In the genomic region with DNA sequence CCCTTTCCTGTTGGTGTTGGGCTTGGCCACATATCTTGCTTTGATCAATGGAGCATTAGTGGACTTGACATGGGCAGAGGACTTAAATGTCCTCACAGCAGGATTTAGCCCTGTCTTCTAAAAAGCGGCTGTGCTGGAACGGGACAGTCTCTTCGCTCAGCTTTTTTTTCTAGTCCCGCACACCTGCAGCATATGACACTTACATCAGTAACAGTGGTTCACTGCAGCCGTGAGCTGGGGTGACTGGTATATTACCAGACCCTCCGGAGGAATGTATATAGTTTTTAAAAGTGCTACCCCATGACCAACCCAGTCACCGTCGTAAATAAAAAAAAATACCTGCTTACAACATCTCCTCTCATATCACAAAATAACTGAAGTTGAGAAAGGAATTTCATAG, we compare ENCODE assay signal across 20 cellular contexts.
A peak's percentile ranks its signal among the peaks of the same experiment; 100 is the strongest.
DNase-seq lines count a peak whose midpoint lies in the region; ATAC-seq and TF ChIP-seq lines count a peak whose summit lies in the region.
"Had no signal": no experiment of that assay in that cellular context is flagged by ENCODE, and none has a peak within 500 bp of the region (broad histone marks: within the 10 kb centered on the region; RNA-seq: fewer than 3 reads in every experiment).

No MANE protein-coding gene starts in this region.

- H4K20me1 ChIP-seq in fibroblast of lung (ENCODE audit: control insufficient read depth, extremely low read depth, insufficient read depth, low read length): no peaks in the 10 kb centered on the region
- H4K20me1 ChIP-seq: BLaER1 had no signal

- H3K4me3 Mint-ChIP-seq in activated CD8-positive, alpha-beta T cell treated with anti-CD3 and anti-CD28 coated beads, Interleukin-2, amount 10 ng/mL, durations not matched to agents 7 days and 5 days: no peak overlapping the region
- no peak overlapping the region for H3K4me3 Mint-ChIP-seq in activated CD8-positive, alpha-beta T cell treated with anti-CD3 and anti-CD28 coated beads for 36 hours
- peak overlapping the region; percentile 41 for H3K4me3 Mint-ChIP-seq in nephron progenitor cell
- H3K4me3 Mint-ChIP-seq: B cell; CD14-positive monocyte; CD4-positive, alpha-beta T cell; CD8-positive, alpha-beta memory T cell; HFFc6 had no signal

- H3K4me2 ChIP-seq in fibroblast of lung (ENCODE audit: extremely low read depth, insufficient read depth, low read length): no peak overlapping the region
- H3K4me2 ChIP-seq: BLaER1 had no signal

- H2AFZ ChIP-seq in fibroblast of lung (ENCODE audit: low read length): no peak overlapping the region

- H3K4me3 ChIP-seq in fibroblast of lung (replicated peaks in 1 of 4; ENCODE audit: control extremely low read depth in 1 of 4, insufficient read depth in 1 of 4, low read depth in 3 of 4, low read length in 4 of 4): no peak overlapping the region
- H3K4me3 ChIP-seq: BLaER1, HAP-1 had no signal

- no peaks in the 10 kb centered on the region for H3K27me3 ChIP-seq in fibroblast of lung (ENCODE audit: control insufficient read depth, insufficient read depth, low read length)
- H3K27me3 ChIP-seq: BLaER1 had no signal

- H3K9me3 ChIP-seq in fibroblast of lung (ENCODE audit: control insufficient read depth, insufficient read depth, low read depth, low read length): no peaks in the 10 kb centered on the region
- H3K9me3 ChIP-seq: BLaER1, HAP-1 had no signal

- no peak for ATAC-seq in activated CD8-positive, alpha-beta T cell treated with anti-CD3 and anti-CD28 coated beads, Interleukin-2, amount 10 ng/mL, durations not matched to agents 7 days and 5 days
- ATAC-seq in activated CD8-positive, alpha-beta T cell treated with anti-CD3 and anti-CD28 coated beads for 36 hours: no peak
- ATAC-seq in GM21360 (IDR thresholded peaks at IDR 0.05; ENCODE audit: unreplicated experiment): no peak
- ATAC-seq in HG03097 (IDR thresholded peaks at IDR 0.05; ENCODE audit: low FRiP score, unreplicated experiment): no peak
- ATAC-seq in sciatic nerve: no peak

- no peaks in the 10 kb centered on the region for H3K36me3 ChIP-seq in fibroblast of lung (ENCODE audit: control insufficient read depth, insufficient read depth, low read length)
- H3K36me3 ChIP-seq: BLaER1, HAP-1 had no signal

- no peaks in the 10 kb centered on the region for H3K27me3 Mint-ChIP-seq in activated CD8-positive, alpha-beta T cell treated with anti-CD3 and anti-CD28 coated beads, Interleukin-2, amount 10 ng/mL, durations not matched to agents 7 days and 5 days (ENCODE audit: low read depth)
- no peaks in the 10 kb centered on the region for H3K27me3 Mint-ChIP-seq in activated CD8-positive, alpha-beta T cell treated with anti-CD3 and anti-CD28 coated beads for 36 hours
- no peaks in the 10 kb centered on the region for H3K27me3 Mint-ChIP-seq in nephron progenitor cell (ENCODE audit: low read depth, poor library complexity)
- H3K27me3 Mint-ChIP-seq: B cell; CD4-positive, alpha-beta T cell; CD8-positive, alpha-beta memory T cell had no signal

- no peak overlapping the region for H3K27ac Mint-ChIP-seq in activated CD8-positive, alpha-beta T cell treated with anti-CD3 and anti-CD28 coated beads, Interleukin-2, amount 10 ng/mL, durations not matched to agents 7 days and 5 days
- H3K27ac Mint-ChIP-seq in activated CD8-positive, alpha-beta T cell treated with anti-CD3 and anti-CD28 coated beads for 36 hours: no peak overlapping the region
- peak overlapping the region; percentile 83 for H3K27ac Mint-ChIP-seq in nephron progenitor cell
- H3K27ac Mint-ChIP-seq: B cell; CD4-positive, alpha-beta T cell; CD8-positive, alpha-beta memory T cell; HFFc6 had no signal

- H3K27ac ChIP-seq in fibroblast of lung (ENCODE audit: insufficient read depth, low read length): no peak overlapping the region
- H3K27ac ChIP-seq: 22Rv1, BLaER1 had no signal

- H3K9me3 Mint-ChIP-seq in activated CD8-positive, alpha-beta T cell treated with anti-CD3 and anti-CD28 coated beads, Interleukin-2, amount 10 ng/mL, durations not matched to agents 7 days and 5 days (ENCODE audit: insufficient read depth): no peaks in the 10 kb centered on the region
- H3K9me3 Mint-ChIP-seq in activated CD8-positive, alpha-beta T cell treated with anti-CD3 and anti-CD28 coated beads for 36 hours: no peaks in the 10 kb centered on the region
- peaks cover 5% of the 10 kb centered on the region for H3K9me3 Mint-ChIP-seq in nephron progenitor cell
- H3K9me3 Mint-ChIP-seq: CD4-positive, alpha-beta T cell; CD8-positive, alpha-beta memory T cell; HFFc6 had no signal

- CTCF ChIA-PET in activated CD8-positive, alpha-beta T cell treated with anti-CD3 and anti-CD28 coated beads, Interleukin-2, amount 10 ng/mL, durations not matched to agents 7 days and 5 days (lab: Charles Lee): no interaction called here
- CTCF ChIA-PET in activated CD8-positive, alpha-beta T cell treated with anti-CD3 and anti-CD28 coated beads for 36 hours (lab: Charles Lee): no interaction called here

- H3K4me1 Mint-ChIP-seq in activated CD8-positive, alpha-beta T cell treated with anti-CD3 and anti-CD28 coated beads, Interleukin-2, amount 10 ng/mL, durations not matched to agents 7 days and 5 days (ENCODE audit: low read depth): peaks cover 4% of the 10 kb centered on the region
- H3K4me1 Mint-ChIP-seq in activated CD8-positive, alpha-beta T cell treated with anti-CD3 and anti-CD28 coated beads for 36 hours (ENCODE audit: low read depth): peaks cover 2% of the 10 kb centered on the region
- peaks cover 58% of the 10 kb centered on the region for H3K4me1 Mint-ChIP-seq in nephron progenitor cell
- H3K4me1 Mint-ChIP-seq: B cell; CD8-positive, alpha-beta memory T cell had no signal

- H3K79me2 ChIP-seq in fibroblast of lung (ENCODE audit: control insufficient read depth, insufficient read depth, low read length): no peaks in the 10 kb centered on the region

- peak; percentile 1 for DNase-seq in activated CD8-positive, alpha-beta T cell treated with anti-CD3 and anti-CD28 coated beads, Interleukin-2, amount 10 ng/mL, durations not matched to agents 7 days and 5 days
- no peak for DNase-seq in activated CD8-positive, alpha-beta T cell treated with anti-CD3 and anti-CD28 coated beads for 36 hours
- no peak for DNase-seq in fibroblast of lung (ENCODE audit: low read depth in 2 of 2)
- DNase-seq in nephron progenitor cell: peak; percentile 10
- no peak for DNase-seq in sciatic nerve (ENCODE audit: low spot score)
- DNase-seq: CD4-positive, alpha-beta T cell; CD8-positive, alpha-beta memory T cell; DMS 273 treated with DMSO at 0.1 percent for 48 hours; DMS79; EL; GF-D8; GOT3; HFFc6 had no signal

- peaks cover 5% of the 10 kb centered on the region for H3K36me3 Mint-ChIP-seq in activated CD8-positive, alpha-beta T cell treated with anti-CD3 and anti-CD28 coated beads, Interleukin-2, amount 10 ng/mL, durations not matched to agents 7 days and 5 days (ENCODE audit: low read depth)
- no peaks in the 10 kb centered on the region for H3K36me3 Mint-ChIP-seq in activated CD8-positive, alpha-beta T cell treated with anti-CD3 and anti-CD28 coated beads for 36 hours (ENCODE audit: low read depth)
- peaks cover 6% of the 10 kb centered on the region for H3K36me3 Mint-ChIP-seq in nephron progenitor cell (ENCODE audit: low read depth)

- peak overlapping the region; percentile 1 for H3K9ac ChIP-seq in fibroblast of lung (ENCODE audit: insufficient read depth, low read length)
- H3K9ac ChIP-seq: BLaER1 had no signal

- intact Hi-C loops in activated CD8-positive, alpha-beta T cell treated with anti-CD3 and anti-CD28 coated beads for 36 hours (cut with micrococcal nuclease): no loop called here
- intact Hi-C loops in sciatic nerve (cut with DNase I): no loop called here

- TF ChIP-seq CTCF in activated CD8-positive, alpha-beta T cell treated with anti-CD3 and anti-CD28 coated beads for 36 hours (IDR thresholded peaks at IDR 0.05): no peak
- no peak for TF ChIP-seq CTCF in fibroblast of lung (conservative IDR thresholded peaks at IDR 0.05 in 1 of 2, IDR thresholded peaks at IDR 0.05 in 1 of 2; ENCODE audit: low read depth in 1 of 2, low read length in 2 of 2)
- no peak for TF ChIP-seq CTCF in nephron progenitor cell (IDR thresholded peaks at IDR 0.05)

- POLR2A ChIA-PET in activated CD8-positive, alpha-beta T cell treated with anti-CD3 and anti-CD28 coated beads, Interleukin-2, amount 10 ng/mL, durations not matched to agents 7 days and 5 days (lab: Charles Lee): no interaction called here
- POLR2A ChIA-PET in activated CD8-positive, alpha-beta T cell treated with anti-CD3 and anti-CD28 coated beads for 36 hours (lab: Charles Lee): no interaction called here

- no peaks in the 10 kb centered on the region for H3K4me1 ChIP-seq in fibroblast of lung (ENCODE audit: control insufficient read depth, extremely low read depth, insufficient read depth, low read length)
- H3K4me1 ChIP-seq: HAP-1 had no signal

Comparison
In these comparisons a context has a peak if more than half of its experiments do, and no peak if none do; other contexts are left out.
1. DNase-seq: peak in activated CD8-positive, alpha-beta T cell treated with anti-CD3 and anti-CD28 coated beads, Interleukin-2, amount 10 ng/mL, durations not matched to agents 7 days and 5 days (single experiment) and nephron progenitor cell (single experiment); none in activated CD8-positive, alpha-beta T cell treated with anti-CD3 and anti-CD28 coated beads for 36 hours (single experiment), fibroblast of lung (0 of 2) and sciatic nerve (single experiment).